3 cellular contexts compared by ENCODE assay signal in genomic region chr17:39601758-39602532, GRCh38.
A peak's percentile ranks its signal among the peaks of the same experiment; 100 is the strongest.
TF ChIP-seq lines count a peak whose summit lies in the region.

No MANE protein-coding gene starts in this region.

TF ChIP-seq in HepG2, 621 proteins besides CTCF, POLR2A, EP300 and RAD21:
- TF ChIP-seq ZSCAN22 (CRISPR knock-in tag; IDR thresholded peaks at IDR 0.05) (no peak), REST (IDR thresholded peaks at IDR 0.05; ENCODE audit: borderline replicate concordance in 1 of 2, low read depth in 1 of 2, low read length in 2 of 2) (peak; percentile 44 to 88), MIER2 (CRISPR knock-in tag; IDR thresholded peaks at IDR 0.05) (peak; percentile 73; the same call in 1 of the 2 replicates), JUND (CRISPR knock-in tag; IDR thresholded peaks at IDR 0.05) (no peak)

TF ChIP-seq in PFSK-1, 5 proteins besides CTCF, POLR2A, EP300 and RAD21:
- TF ChIP-seq FOXP2 (optimal IDR thresholded peaks at IDR 0.05; ENCODE audit: borderline replicate concordance, extremely low read depth, extremely low read length, insufficient read depth) (no peak), REST (IDR thresholded peaks at IDR 0.05; ENCODE audit: insufficient read depth in 1 of 2, low read depth in 2 of 2, low read length in 2 of 2) (peak; percentile 73 to 88), TAF1 (IDR thresholded peaks at IDR 0.05; ENCODE audit: borderline replicate concordance, insufficient read depth, low read length) (no peak)

TF ChIP-seq in H1, 55 proteins besides CTCF, POLR2A, EP300 and RAD21:
- no peak for TF ChIP-seq SP1 (IDR thresholded peaks at IDR 0.05; ENCODE audit: low read depth, low read length)
- peak; percentile 56 for TF ChIP-seq RNF2 (IDR thresholded peaks at IDR 0.05; ENCODE audit: borderline replicate concordance, low read depth, low read length, missing control alignments, poor library complexity, severe bottlenecking)
TF ChIP-seq in H1: peak in this region for 1.
